In the genomic region with DNA sequence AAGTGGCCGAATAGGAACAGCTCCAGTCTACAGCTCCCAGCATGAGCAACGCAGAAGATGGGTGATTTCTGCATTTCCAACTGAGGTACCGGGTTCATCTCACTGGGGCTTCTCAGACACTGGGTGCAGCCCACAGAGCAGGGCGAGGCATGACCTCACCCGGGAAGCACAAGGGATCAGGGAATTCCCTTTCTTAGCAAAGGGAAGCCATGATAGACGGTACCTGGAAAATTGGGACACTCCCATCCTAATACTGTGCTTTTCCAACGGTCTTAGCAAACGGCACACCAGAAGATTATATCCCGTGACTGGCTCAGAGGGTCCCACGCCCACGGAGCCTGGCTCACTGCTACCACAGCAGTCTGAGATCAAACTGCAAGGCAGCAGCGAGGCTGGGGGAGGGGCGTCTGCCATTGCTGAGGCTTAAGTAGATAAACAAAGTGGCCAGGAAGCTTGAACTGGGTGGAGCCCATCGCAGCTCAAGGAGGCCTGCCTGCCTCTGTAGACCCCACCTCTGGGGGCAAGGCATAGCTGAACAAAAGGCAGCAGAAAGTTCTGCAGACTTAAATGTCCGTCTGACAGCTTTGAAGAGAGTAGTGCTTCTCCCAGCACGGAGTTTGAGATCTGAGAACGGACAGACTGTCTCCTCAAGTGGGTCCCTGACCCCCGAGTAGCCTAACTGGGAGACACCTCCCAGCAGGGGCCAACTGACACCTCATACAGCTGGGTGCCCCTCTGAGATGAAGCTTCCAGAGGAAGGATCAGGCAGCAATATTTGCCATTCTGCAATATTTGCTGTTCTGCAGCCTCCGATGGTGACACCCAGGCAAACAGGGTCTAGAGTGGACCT, we compare ENCODE assay signal across 7 cellular contexts. TPM values are rescaled to one million over a fixed set of nuclear protein-coding genes. Genes with fewer than 3 reads are reported as not detected.
DNase-seq lines count a peak whose midpoint lies in the region; ATAC-seq and TF ChIP-seq lines count a peak whose summit lies in the region.
"Not testable (repeated sequence)": the region's sequence is repeated elsewhere in the genome, so short reads cannot be mapped to it uniquely, and the experiment has no call there.

No MANE protein-coding gene starts in this region.

- not testable (repeated sequence) for H3K36me3 Mint-ChIP-seq in activated T-cell treated with anti-CD3 and anti-CD28 coated beads, Interleukin-2, amount 50 U/mL, for 72 hours (ENCODE audit: insufficient read depth in 2 of 2)

- not testable (repeated sequence) for H2AK5ac ChIP-seq in mesenchymal stem cell (ENCODE audit: low read length, severe bottlenecking)

- H3K36me3 ChIP-seq in esophagus squamous epithelium; mesenchymal stem cell (ENCODE audit: control insufficient read depth in 1 of 2, insufficient read depth in 2 of 2, low read depth in 1 of 2, low read length in 2 of 2); psoas muscle (ENCODE audit: insufficient read depth in 1 of 2, low read depth in 1 of 2): not testable (repeated sequence)

- not testable (repeated sequence) for TF ChIP-seq POLR2A in esophagus squamous epithelium (IDR thresholded peaks at IDR 0.05)

- not testable (repeated sequence) for H3K27me3 ChIP-seq in esophagus squamous epithelium; mesenchymal stem cell (ENCODE audit: control insufficient read depth in 1 of 2, insufficient read depth in 1 of 2, low read length in 2 of 2); psoas muscle (ENCODE audit: insufficient read depth in 3 of 3, low read length in 2 of 3)

- peak overlapping the region; percentile 99 for H3K9ac ChIP-seq in mesenchymal stem cell (ENCODE audit: low read length)

- H2AFZ ChIP-seq in mesenchymal stem cell (ENCODE audit: low read depth, low read length) = not testable (repeated sequence)

- H3K9me3 ChIP-seq in esophagus squamous epithelium; mesenchymal stem cell (ENCODE audit: control insufficient read depth, low read length); psoas muscle: not testable (repeated sequence)

- H2BK120ac ChIP-seq in mesenchymal stem cell (ENCODE audit: low read depth, low read length) = not testable (repeated sequence)

- not testable (repeated sequence) for H3K4me3 Mint-ChIP-seq in activated T-cell treated with anti-CD3 and anti-CD28 coated beads, Interleukin-2, amount 50 U/mL, for 72 hours

- H3K4me1 ChIP-seq in esophagus squamous epithelium (peaks cover 10 to 48% (median 23%) of the 10 kb centered on the region in 3 donors), psoas muscle (peaks cover 26% of the 10 kb centered on the region)
- H3K4me1 ChIP-seq in mesenchymal stem cell (ENCODE audit: control insufficient read depth, insufficient read depth, low read depth, low read length) = not testable (repeated sequence)

- not testable (repeated sequence) for H4K91ac ChIP-seq in mesenchymal stem cell (ENCODE audit: low read length)

- H3K9me3 Mint-ChIP-seq in activated T-cell treated with anti-CD3 and anti-CD28 coated beads, Interleukin-2, amount 50 U/mL, for 72 hours = not testable (repeated sequence)

- intact Hi-C loops in esophagus squamous epithelium (cut with DNase I); psoas muscle (cut with DNase I): not testable (repeated sequence)

- not testable (repeated sequence) for H2BK12ac ChIP-seq in mesenchymal stem cell (ENCODE audit: low read length in 2 of 2)

- H3K79me1 ChIP-seq in mesenchymal stem cell (replicated peaks; ENCODE audit: low read length, poor library complexity, severe bottlenecking) = not testable (repeated sequence)

- H3K4me3 ChIP-seq in esophagus squamous epithelium (peak overlapping the region; percentile 77 to 89 (median 86)), psoas muscle (peak overlapping the region; percentile 90)
- H3K4me3 ChIP-seq in mesenchymal stem cell (ENCODE audit: insufficient read depth in 1 of 2, low read depth in 1 of 2, low read length in 2 of 2) = not testable (repeated sequence)

- peak overlapping the region; percentile 38 for H4K8ac ChIP-seq in mesenchymal stem cell (ENCODE audit: low read length)

- ATAC-seq in activated T-cell treated with anti-CD3 and anti-CD28 coated beads, Interleukin-2, amount 50 U/mL, for 72 hours (replicated peaks in 1 of 2); psoas muscle: not testable (repeated sequence)

- not testable (repeated sequence) for H3K18ac ChIP-seq in mesenchymal stem cell (ENCODE audit: low read depth in 1 of 2, low read length in 2 of 2)

- TF ChIP-seq CTCF in esophagus squamous epithelium (IDR thresholded peaks at IDR 0.05); psoas muscle (IDR thresholded peaks at IDR 0.05): not testable (repeated sequence)

- not testable (repeated sequence) for H3K14ac ChIP-seq in mesenchymal stem cell (ENCODE audit: low read length in 2 of 2)

- 62 to 69% methylated on average over 10 to 16 of the region's 19 CpGs for WGBS in esophagus squamous epithelium, 2 donors
- 75% methylated on average over 19 of the region's 19 CpGs for WGBS in mesenchymal stem cell
- WGBS in psoas muscle, 3 donors = 78 to 83% (median 78%) methylated on average over 19 of the region's 19 CpGs

- H3K27me3 Mint-ChIP-seq in activated T-cell treated with anti-CD3 and anti-CD28 coated beads, Interleukin-2, amount 50 U/mL, for 72 hours (ENCODE audit: low read depth) = not testable (repeated sequence)

- H3K23ac ChIP-seq in mesenchymal stem cell (ENCODE audit: low read length in 2 of 2) = not testable (repeated sequence)

- peak overlapping the region in 1 of 4 donors; percentile 95 for H3K27ac ChIP-seq in esophagus squamous epithelium
- H3K27ac ChIP-seq in mesenchymal stem cell (ENCODE audit: low read length, poor library complexity, severe bottlenecking); psoas muscle: not testable (repeated sequence)

- not testable (repeated sequence) for H2BK15ac ChIP-seq in mesenchymal stem cell (ENCODE audit: low read depth, poor library complexity, severe bottlenecking)

- H2BK5ac ChIP-seq in mesenchymal stem cell (ENCODE audit: low read depth, low read length, poor library complexity, severe bottlenecking) = not testable (repeated sequence)

- H3K4me1 Mint-ChIP-seq in activated T-cell treated with anti-CD3 and anti-CD28 coated beads, Interleukin-2, amount 50 U/mL, for 72 hours (ENCODE audit: low read depth) = peaks cover 26% of the 10 kb centered on the region

- H3K4ac ChIP-seq in mesenchymal stem cell (ENCODE audit: low read depth in 1 of 2, low read length in 2 of 2) = not testable (repeated sequence)

- peak; percentile 64 for DNase-seq in ELF-1 (ENCODE audit: low read depth, low spot score)
- DNase-seq in NCI-H2227 (lab: John Stamatoyannopoulos, UW; ENCODE audit: unreplicated experiment) = peak; percentile 48
- peak; percentile 50 for DNase-seq in SK-N-DZ (ENCODE audit: low spot score)
- DNase-seq in activated T-cell treated with anti-CD3 and anti-CD28 coated beads, Interleukin-2, amount 50 U/mL, for 72 hours = peak; percentile 7 to 8
- DNase-seq in esophagus squamous epithelium (lab: John Stamatoyannopoulos, UW); mesenchymal stem cell; psoas muscle: not testable (repeated sequence)

- not testable (repeated sequence) for H3K4me2 ChIP-seq in mesenchymal stem cell (ENCODE audit: low read length, poor library complexity, severe bottlenecking)

- not testable (repeated sequence) for H3K27ac Mint-ChIP-seq in activated T-cell treated with anti-CD3 and anti-CD28 coated beads, Interleukin-2, amount 50 U/mL, for 72 hours

RNA-seq across cellular contexts. Expression of a gene that starts 1.2 kb away (rescaled TPM):
- 92.9 and 133 TPM in 2 replicates for polyA plus RNA-seq in SK-N-DZ (2014; cell fraction: cytosol; rRNA removed)
- polyA plus RNA-seq in SK-N-DZ (2014; cell fraction: nucleus; rRNA removed) = 52.6 and 67.8 TPM in 2 replicates
- 10 to 100 TPM; 22.5 to 26.9 TPM for total RNA-seq in activated T-cell treated with anti-CD3 and anti-CD28 coated beads, Interleukin-2, amount 50 U/mL, for 72 hours
- total RNA-seq in esophagus squamous epithelium (10 to 100 TPM; 12.4 to 44.6 (median 29.2) TPM), psoas muscle (10 to 100 TPM; 13.0 to 18.5 (median 17.8) TPM)
- 28.9 TPM for polyA plus RNA-seq in mesenchymal stem cell (2013, experiment 1 of 2)
- 30.1 TPM for polyA plus RNA-seq in mesenchymal stem cell (2013, experiment 2 of 2)
- 10 to 100 TPM; 20.5 to 42.5 (median 27.6) TPM for polyA plus RNA-seq in psoas muscle
